Comparison of ENCODE assay signal across 17 cellular contexts in the genomic region with DNA sequence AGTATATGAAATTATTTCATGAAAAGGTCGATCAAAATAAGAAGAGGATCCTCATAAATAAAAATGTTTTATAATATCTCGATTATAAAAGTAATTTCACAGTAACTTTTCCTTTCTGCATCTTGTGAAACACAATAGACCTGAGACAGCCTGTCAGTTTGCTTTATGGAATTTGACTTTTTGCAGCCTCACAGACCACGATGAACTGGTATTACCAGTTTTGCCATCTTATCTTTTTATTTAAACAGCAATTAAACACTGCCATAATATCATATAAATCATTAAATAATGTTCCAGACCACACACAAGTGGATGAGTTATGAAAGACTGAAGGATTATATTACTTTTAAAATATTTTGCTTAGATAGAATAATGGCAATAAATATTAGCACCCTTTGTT. TPM values are rescaled to one million over a fixed set of nuclear protein-coding genes. Genes with fewer than 3 reads are reported as not detected.
DNase-seq lines count a peak whose midpoint lies in the region; ATAC-seq and TF ChIP-seq lines count a peak whose summit lies in the region.
"Had no signal": no experiment of that assay in that cellular context is flagged by ENCODE, and none has a peak within 500 bp of the region (broad histone marks: within the 10 kb centered on the region; RNA-seq: fewer than 3 reads in every experiment).

No MANE protein-coding gene starts in this region.

- H3K36me3 ChIP-seq in breast epithelium (no peaks in the 10 kb centered on the region), ovary (no peaks in the 10 kb centered on the region), testis (ENCODE audit: low read depth, missing control alignments) (no peaks in the 10 kb centered on the region)
- H3K36me3 ChIP-seq: right lobe of liver, tibial artery had no signal

- TF ChIP-seq POLR2A in breast epithelium (IDR thresholded peaks at IDR 0.05) = no peak
- TF ChIP-seq POLR2A in ovary (IDR thresholded peaks at IDR 0.05) = no peak
- TF ChIP-seq POLR2A in testis (IDR thresholded peaks at IDR 0.05) = no peak

- DNase-seq in T47D (ENCODE audit: low read depth in 1 of 2, low spot score in 1 of 2) = peak; percentile 2 to 60
- no peak for DNase-seq in breast epithelium (ENCODE audit: low spot score in 2 of 2)
- DNase-seq in NCI-H526 (lab: John Stamatoyannopoulos, UW) = peak; percentile 85 to 86
- DNase-seq in foreskin keratinocyte = peak in 1 of 2 donors; percentile 38
- DNase-seq in activated T-cell treated with anti-CD3 and anti-CD28 coated beads, Interleukin-2, amount 50 U/mL, for 1 hour = no peak
- DNase-seq in ovary = no peak
- DNase-seq in stimulated activated naive CD8-positive, alpha-beta T cell treated with anti-CD3 and anti-CD28 coated beads, Interleukin-15, Interleukin-2, amounts not matched to agents 100 U/mL and 50 U/mL, for 24 hours = no peak
- DNase-seq in testis = no peak
- DNase-seq: activated CD4-positive, alpha-beta T cell treated with anti-CD3 and anti-CD28 coated beads for 36 hours; activated naive CD8-positive, alpha-beta T cell treated with anti-CD3 and anti-CD28 coated beads, Interleukin-2, amount 10 ng/mL, durations not matched to agents 7 days and 5 days; cortex of kidney; naive thymus-derived CD4-positive, alpha-beta T cell; NK-92 treated with Interleukin-12 subunit alpha and Interleukin-12 subunit beta, amount 100 ng/mL, for 24 hours; right lobe of liver; RPMI8226; stimulated activated naive B cell treated with anti-CD40 and anti-IgM and Interleukin-4, amounts not matched to agents 10 μg/mL and 1 μg/mL and 100 μg/mL, for 72 hours; tibial artery had no signal

- 61 to 71% (median 66%) methylated on average over 3 of the region's 3 CpGs for WGBS in ovary, 3 donors
- 82 to 86% methylated on average over 3 of the region's 3 CpGs for WGBS in testis, 2 donors

- peak; percentile 51 for ATAC-seq in foreskin keratinocyte
- ATAC-seq in stimulated activated naive CD8-positive, alpha-beta T cell treated with anti-CD3 and anti-CD28 coated beads, Interleukin-15, Interleukin-2, amounts not matched to agents 100 U/mL and 50 U/mL, for 24 hours = no peak
- ATAC-seq: activated CD4-positive, alpha-beta T cell treated with anti-CD3 and anti-CD28 coated beads for 36 hours; naive thymus-derived CD4-positive, alpha-beta T cell; right lobe of liver; stimulated activated naive B cell treated with anti-CD40 and anti-IgM and Interleukin-4, amounts not matched to agents 10 μg/mL and 1 μg/mL and 100 μg/mL, for 72 hours had no signal

- no peak overlapping the region for H3K27ac ChIP-seq in breast epithelium
- no peak overlapping the region for H3K27ac ChIP-seq in foreskin keratinocyte
- no peak overlapping the region for H3K27ac ChIP-seq in ovary
- H3K27ac ChIP-seq in testis = no peak overlapping the region
- H3K27ac ChIP-seq: right lobe of liver, tibial artery had no signal

- H3K4me3 ChIP-seq in breast epithelium (no peak overlapping the region), ovary (no peak overlapping the region), testis (no peak overlapping the region)
- H3K4me3 ChIP-seq: right lobe of liver, tibial artery had no signal

- peaks cover 0 to 4% of the 10 kb centered on the region in 2 donors for H3K4me1 ChIP-seq in breast epithelium
- no peaks in the 10 kb centered on the region for H3K4me1 ChIP-seq in foreskin keratinocyte
- H3K4me1 ChIP-seq in ovary (ENCODE audit: insufficient read depth) = peaks cover 3% of the 10 kb centered on the region
- H3K4me1 ChIP-seq in testis = no peaks in the 10 kb centered on the region
- H3K4me1 ChIP-seq: tibial artery had no signal

- H3K27me3 ChIP-seq in breast epithelium (no peaks in the 10 kb centered on the region), foreskin keratinocyte (no peaks in the 10 kb centered on the region), ovary (no peaks in the 10 kb centered on the region), testis (no peaks in the 10 kb centered on the region)
- H3K27me3 ChIP-seq: right lobe of liver, tibial artery had no signal

- in situ Hi-C loops in T47D (cut with HindIII; ENCODE audit: low pct_unique_long_range_greater_than_20kb, low sequenced_read_pairs) = no loop called here

- intact Hi-C loops in breast epithelium (cut with DNase I; ENCODE audit: low total_unique reads) = no loop called here
- intact Hi-C loops in ovary (cut with DNase I) = no loop called here
- intact Hi-C loops in testis (cut with DNase I; ENCODE audit: low total_unique reads) = no loop called here

- TF ChIP-seq EP300 in ovary (IDR thresholded peaks at IDR 0.05) = no peak

- H3K9me3 ChIP-seq in breast epithelium (no peaks in the 10 kb centered on the region), ovary (no peaks in the 10 kb centered on the region), testis (no peaks in the 10 kb centered on the region)
- H3K9me3 ChIP-seq: right lobe of liver, tibial artery had no signal

- TF ChIP-seq CTCF in breast epithelium (IDR thresholded peaks at IDR 0.05) (no peak), foreskin keratinocyte (conservative IDR thresholded peaks at IDR 0.05) (no peak), ovary (IDR thresholded peaks at IDR 0.05) (no peak), testis (IDR thresholded peaks at IDR 0.05) (no peak)

RNA-seq across cellular contexts. Expression of gene GALNT3, which starts 10.7 kb away (rescaled TPM):
- total RNA-seq in breast epithelium = 10 to 100 TPM in 2 of 3 donors, 1 to 10 TPM in 1; 2.4 to 58.5 (median 36.7) TPM
- 96.5 and 99.1 TPM in 2 replicates for total RNA-seq in foreskin keratinocyte
- 40.8 and 48.7 TPM in 2 replicates for polyA plus RNA-seq in foreskin keratinocyte
- 10 to 100 TPM in 1 of 7 donors, 1 to 10 TPM in 6; 2.7 to 32.7 (median 6.4) TPM for total RNA-seq in ovary
- polyA plus RNA-seq in ovary = 1 to 10 TPM; 2.7 to 5.2 TPM
- 10 to 100 TPM; 13.4 to 16.6 TPM for total RNA-seq in testis
- polyA plus RNA-seq in testis (ENCODE audit: insufficient read depth, low read depth, low replicate concordance) = 45.0 TPM
- polyA plus RNA-seq: naive thymus-derived CD4-positive, alpha-beta T cell had no signal

Comparison
In these comparisons a context has a peak if more than half of its experiments do, and no peak if none do; other contexts are left out.
1. DNase-seq: peak in T47D (2 of 2) and NCI-H526 (2 of 2); none in breast epithelium (0 of 2), activated T-cell treated with anti-CD3 and anti-CD28 coated beads, Interleukin-2, amount 50 U/mL, for 1 hour (single experiment), ovary (0 of 5), stimulated activated naive CD8-positive, alpha-beta T cell treated with anti-CD3 and anti-CD28 coated beads, Interleukin-15, Interleukin-2, amounts not matched to agents 100 U/mL and 50 U/mL, for 24 hours (single experiment) and testis (single experiment).